16 cellular contexts compared by ENCODE assay signal in the genomic region with DNA sequence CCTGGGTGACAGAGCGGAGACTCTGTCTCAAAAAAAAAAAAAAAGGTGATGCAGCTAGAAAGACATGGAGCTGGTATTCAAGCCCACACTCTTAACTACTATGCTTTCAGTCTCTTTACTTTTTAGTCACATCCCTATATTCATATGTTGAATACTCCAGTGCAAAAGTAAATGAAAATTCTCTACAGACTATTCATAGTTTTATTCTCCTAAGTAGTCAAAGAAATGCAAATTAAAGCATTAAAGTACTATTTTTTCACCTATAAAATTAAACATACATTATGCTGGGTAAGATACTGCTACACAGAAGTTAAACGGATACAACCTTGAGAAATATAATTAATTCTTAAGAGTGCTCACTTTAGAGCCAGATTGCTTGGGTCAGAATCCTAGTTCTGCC.
"Had no signal": no experiment of that assay in that cellular context is flagged by ENCODE, and none has a peak within 500 bp of the region (broad histone marks: within the 10 kb centered on the region; RNA-seq: fewer than 3 reads in every experiment).

No MANE protein-coding gene starts in this region.

- H3K27ac ChIP-seq: adrenal gland, coronary artery, esophagus squamous epithelium, left ventricle myocardium inferior, right atrium auricular region, transverse colon had no signal

- H3K4me3 Mint-ChIP-seq: activated CD4-positive, alpha-beta T cell treated with anti-CD3 and anti-CD28 coated beads, Interleukin-2, amount 10 ng/mL, durations not matched to agents 24 days and 14 days; activated CD8-positive, alpha-beta T cell treated with anti-CD3 and anti-CD28 coated beads, Interleukin-2, amount 10 ng/mL, durations not matched to agents 7 days and 5 days had no signal

- H3K9me3 Mint-ChIP-seq: activated CD4-positive, alpha-beta T cell treated with anti-CD3 and anti-CD28 coated beads, Interleukin-2, amount 10 ng/mL, durations not matched to agents 24 days and 14 days had no signal

- H3K27ac Mint-ChIP-seq: activated CD4-positive, alpha-beta T cell treated with anti-CD3 and anti-CD28 coated beads, Interleukin-2, amount 10 ng/mL, durations not matched to agents 24 days and 14 days; activated CD8-positive, alpha-beta T cell treated with anti-CD3 and anti-CD28 coated beads, Interleukin-2, amount 10 ng/mL, durations not matched to agents 7 days and 5 days; progenitor cell of endocrine pancreas had no signal

- H3K4me3 ChIP-seq: adrenal gland, coronary artery, esophagus squamous epithelium, left ventricle myocardium inferior, right atrium auricular region, transverse colon had no signal

- DNase-seq: activated CD4-positive, alpha-beta T cell treated with anti-CD3 and anti-CD28 coated beads, Interleukin-2, amount 10 ng/mL, durations not matched to agents 24 days and 14 days; activated CD8-positive, alpha-beta memory T cell treated with anti-CD3 and anti-CD28 coated beads, Interleukin-2, amount 50 U/mL, for 4 hours; activated CD8-positive, alpha-beta T cell treated with anti-CD3 and anti-CD28 coated beads, Interleukin-2, amount 10 ng/mL, durations not matched to agents 7 days and 5 days; adrenal gland; effector CD4-positive, alpha-beta T cell; esophagus squamous epithelium; hypothalamus; left ventricle myocardium inferior; mesenchymal stem cell; stimulated activated CD4-positive, alpha-beta T cell treated with anti-CD3 and anti-CD28 coated beads, Interleukin-4, amount 100 ng/mL, for 24 hours; stimulated activated naive CD4-positive, alpha-beta T cell treated with Interleukin-2 at 50 U/mL for 16 hours; T-helper 2 cell; transverse colon had no signal

- H3K27me3 Mint-ChIP-seq: activated CD4-positive, alpha-beta T cell treated with anti-CD3 and anti-CD28 coated beads, Interleukin-2, amount 10 ng/mL, durations not matched to agents 24 days and 14 days; progenitor cell of endocrine pancreas had no signal

- ATAC-seq: activated CD8-positive, alpha-beta T cell treated with anti-CD3 and anti-CD28 coated beads, Interleukin-2, amount 10 ng/mL, durations not matched to agents 7 days and 5 days had no signal

- H3K27me3 ChIP-seq: adrenal gland, esophagus squamous epithelium, right atrium auricular region, transverse colon had no signal

- H3K36me3 ChIP-seq: adrenal gland, esophagus squamous epithelium, left ventricle myocardium inferior, right atrium auricular region, transverse colon had no signal

- H3K9me3 ChIP-seq: adrenal gland, esophagus squamous epithelium, left ventricle myocardium inferior, right atrium auricular region, transverse colon had no signal
